In the genomic region with DNA sequence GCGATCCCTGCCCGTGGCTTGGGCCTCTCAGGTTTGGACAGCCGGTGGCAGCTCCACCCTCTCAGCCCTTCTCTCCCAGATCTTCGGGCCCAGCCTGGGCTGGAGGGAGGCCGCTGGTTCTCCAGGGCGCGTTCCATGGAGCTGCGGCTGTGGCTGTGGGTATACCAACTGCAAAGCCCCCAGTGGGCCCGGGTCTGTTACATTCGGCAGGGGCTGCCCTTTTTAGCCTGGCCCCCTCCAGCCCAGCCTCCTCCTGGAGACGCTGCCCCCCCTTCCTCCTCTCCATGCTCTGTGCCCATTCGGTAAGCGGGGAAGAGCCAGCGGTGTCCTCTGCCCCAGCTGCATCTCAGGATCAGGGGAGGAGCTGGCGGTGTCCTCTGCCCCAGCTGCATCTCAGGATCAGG, we compare ENCODE assay signal across 20 cellular contexts.
DNase-seq lines count a peak whose midpoint lies in the region; ATAC-seq and TF ChIP-seq lines count a peak whose summit lies in the region.
"Had no signal": no experiment of that assay in that cellular context is flagged by ENCODE, and none has a peak within 500 bp of the region (broad histone marks: within the 10 kb centered on the region; RNA-seq: fewer than 3 reads in every experiment).

No MANE protein-coding gene starts in this region.

- no peak overlapping the region for H4K8ac ChIP-seq in mesenchymal stem cell (ENCODE audit: low read length)

- peak; percentile 63 for DNase-seq in Right ventricle myocardium inferior (ENCODE audit: missing footprints)
- DNase-seq in right cardiac atrium, result no peak
- DNase-seq in mesenchymal stem cell, result no peak
- no peak for DNase-seq in vagina (ENCODE audit: extremely low spot score in 2 of 2)
- no peak for DNase-seq in activated effector memory CD4-positive, alpha-beta T cell treated with anti-CD3 and anti-CD28 coated beads, Interleukin-2, amount 50 U/mL, for 16 hours
- DNase-seq in NCI-H510A treated with DMSO at 0.1 percent for 48 hours (lab: John Stamatoyannopoulos, UW), result no peak
- DNase-seq in hippocampal formation (lab: John Stamatoyannopoulos, UW), result no peak
- DNase-seq: CD4-positive, alpha-beta memory T cell; Karpas-422; MV-4-11; NCI-H1694 treated with DMSO at 0.1 percent for 48 hours; NCI-H446; NCI-H526 treated with DMSO at 0.1 percent for 48 hours; OCI-M1; SHP77 had no signal

- H2AFZ ChIP-seq in mesenchymal stem cell (ENCODE audit: low read depth, low read length), result no peak overlapping the region
- H2AFZ ChIP-seq: GM23338 had no signal

- 82% methylated on average over 15 of the region's 15 CpGs for WGBS in right cardiac atrium
- 94% methylated on average over 14 of the region's 15 CpGs for WGBS in mesenchymal stem cell

- no peaks in the 10 kb centered on the region for H3K36me3 ChIP-seq in mesenchymal stem cell (ENCODE audit: control insufficient read depth in 1 of 2, insufficient read depth in 2 of 2, low read depth in 1 of 2, low read length in 2 of 2)
- no peaks in the 10 kb centered on the region for H3K36me3 ChIP-seq in vagina
- H3K36me3 ChIP-seq: BLaER1 treated with 17β-estradiol and CSF1 and Interleukin-3, amounts not matched to agents 10 nM and 100 nM; HAP-1 had no signal

- H3K27ac ChIP-seq in right cardiac atrium (ENCODE audit: low read length) (no peak overlapping the region), mesenchymal stem cell (ENCODE audit: low read length, poor library complexity, severe bottlenecking) (no peak overlapping the region), vagina (peak overlapping the region; percentile 73)
- H3K27ac ChIP-seq: 22Rv1; BLaER1 treated with 17β-estradiol and CSF1 and Interleukin-3, amounts not matched to agents 10 nM and 100 nM had no signal

- H3K23ac ChIP-seq in mesenchymal stem cell (ENCODE audit: low read length in 2 of 2), result no peak overlapping the region

- ATAC-seq in Right ventricle myocardium inferior (no peak), right cardiac atrium (no peak), SK-N-SH treated with all-trans-retinoic acid at 6 μM for 48 hours (peak; percentile 8; the same call in 1 of the 3 replicates)
- ATAC-seq: GM23338 had no signal

- H2BK120ac ChIP-seq in mesenchymal stem cell (ENCODE audit: low read depth, low read length), result no peak overlapping the region

- no peaks in the 10 kb centered on the region for H3K9me3 ChIP-seq in right cardiac atrium (ENCODE audit: control insufficient read depth, low read length)
- H3K9me3 ChIP-seq in mesenchymal stem cell (ENCODE audit: control insufficient read depth, low read length), result peaks cover 4% of the 10 kb centered on the region
- no peaks in the 10 kb centered on the region for H3K9me3 ChIP-seq in vagina
- H3K9me3 ChIP-seq: HAP-1 had no signal

- TF ChIP-seq POLR2A in vagina (IDR thresholded peaks at IDR 0.05), result no peak

- H4K91ac ChIP-seq in mesenchymal stem cell (ENCODE audit: low read length), result peak overlapping the region; percentile 58

- peak overlapping the region in 1 of 2 experiments; percentile 17 for H3K4ac ChIP-seq in mesenchymal stem cell (ENCODE audit: low read depth in 1 of 2, low read length in 2 of 2)

- no peak overlapping the region for H2BK5ac ChIP-seq in mesenchymal stem cell (ENCODE audit: low read depth, low read length, poor library complexity, severe bottlenecking)

- no peaks in the 10 kb centered on the region for H3K4me1 ChIP-seq in right cardiac atrium (ENCODE audit: control insufficient read depth, insufficient read depth, low read length)
- H3K4me1 ChIP-seq in mesenchymal stem cell (ENCODE audit: control insufficient read depth, insufficient read depth, low read depth, low read length), result peaks cover 30% of the 10 kb centered on the region
- H3K4me1 ChIP-seq in vagina, result peaks cover 29% of the 10 kb centered on the region
- H3K4me1 ChIP-seq: HAP-1 had no signal

- H3K18ac ChIP-seq in mesenchymal stem cell (ENCODE audit: low read depth in 1 of 2, low read length in 2 of 2), result peak overlapping the region in 1 of 2 experiments; percentile 79

- no peak overlapping the region for H2AK5ac ChIP-seq in mesenchymal stem cell (ENCODE audit: low read length, severe bottlenecking)

- peak overlapping the region in 1 of 2 experiments; percentile 95 for H2BK12ac ChIP-seq in mesenchymal stem cell (ENCODE audit: low read length in 2 of 2)

- no peak for TF ChIP-seq CTCF in vagina (IDR thresholded peaks at IDR 0.05)

- H3K4me2 ChIP-seq in mesenchymal stem cell (ENCODE audit: low read length, poor library complexity, severe bottlenecking), result no peak overlapping the region
- H3K4me2 ChIP-seq: GM23338 had no signal

- no peaks in the 10 kb centered on the region for H3K79me1 ChIP-seq in mesenchymal stem cell (replicated peaks; ENCODE audit: low read length, poor library complexity, severe bottlenecking)

- no peak overlapping the region for H2BK15ac ChIP-seq in mesenchymal stem cell (ENCODE audit: low read depth, poor library complexity, severe bottlenecking)

- H3K9ac ChIP-seq in mesenchymal stem cell (ENCODE audit: low read length), result peak overlapping the region; percentile 1
- H3K9ac ChIP-seq: BLaER1 treated with 17β-estradiol and CSF1 and Interleukin-3, amounts not matched to agents 10 nM and 100 nM had no signal

- intact Hi-C loops in Right ventricle myocardium inferior (cut with DNase I) (no loop called here), right cardiac atrium (cut with DNase I) (no loop called here), vagina (cut with DNase I) (no loop called here)

- H3K4me3 ChIP-seq in right cardiac atrium (ENCODE audit: low read length) (no peak overlapping the region), mesenchymal stem cell (ENCODE audit: insufficient read depth in 1 of 2, low read depth in 1 of 2, low read length in 2 of 2) (no peak overlapping the region), vagina (no peak overlapping the region)
- H3K4me3 ChIP-seq: BLaER1 treated with 17β-estradiol and CSF1 and Interleukin-3, amounts not matched to agents 10 nM and 100 nM; GM23338; HAP-1 had no signal

- H3K27me3 ChIP-seq in right cardiac atrium (ENCODE audit: control insufficient read depth, insufficient read depth) (no peaks in the 10 kb centered on the region), mesenchymal stem cell (ENCODE audit: control insufficient read depth in 1 of 2, insufficient read depth in 1 of 2, low read length in 2 of 2) (no peaks in the 10 kb centered on the region), vagina (no peaks in the 10 kb centered on the region)
- H3K27me3 ChIP-seq: BLaER1 treated with 17β-estradiol and CSF1 and Interleukin-3, amounts not matched to agents 10 nM and 100 nM had no signal

- H3K14ac ChIP-seq in mesenchymal stem cell (ENCODE audit: low read length in 2 of 2), result peak overlapping the region in 1 of 2 experiments; percentile 18

TF ChIP-seq in SK-N-SH treated with all-trans-retinoic acid at 6 μM for 48 hours, 23 proteins besides CTCF, POLR2A, EP300 and RAD21:
- TF ChIP-seq ISL1 (CRISPR knock-in tag; IDR thresholded peaks at IDR 0.05) (no peak), ZNF8 (CRISPR knock-in tag; IDR thresholded peaks at IDR 0.05) (no peak), TCF4 (CRISPR knock-in tag; IDR thresholded peaks at IDR 0.05; ENCODE audit: borderline replicate concordance) (no peak), BACH2 (CRISPR knock-in tag; IDR thresholded peaks at IDR 0.05; ENCODE audit: borderline replicate concordance) (no peak), GLIS3 (CRISPR knock-in tag; IDR thresholded peaks at IDR 0.05) (no peak), PPARA (CRISPR knock-in tag; IDR thresholded peaks at IDR 0.05; ENCODE audit: borderline replicate concordance) (no peak)
